Comparison of ENCODE assay signal across 12 cellular contexts in the genomic region with DNA sequence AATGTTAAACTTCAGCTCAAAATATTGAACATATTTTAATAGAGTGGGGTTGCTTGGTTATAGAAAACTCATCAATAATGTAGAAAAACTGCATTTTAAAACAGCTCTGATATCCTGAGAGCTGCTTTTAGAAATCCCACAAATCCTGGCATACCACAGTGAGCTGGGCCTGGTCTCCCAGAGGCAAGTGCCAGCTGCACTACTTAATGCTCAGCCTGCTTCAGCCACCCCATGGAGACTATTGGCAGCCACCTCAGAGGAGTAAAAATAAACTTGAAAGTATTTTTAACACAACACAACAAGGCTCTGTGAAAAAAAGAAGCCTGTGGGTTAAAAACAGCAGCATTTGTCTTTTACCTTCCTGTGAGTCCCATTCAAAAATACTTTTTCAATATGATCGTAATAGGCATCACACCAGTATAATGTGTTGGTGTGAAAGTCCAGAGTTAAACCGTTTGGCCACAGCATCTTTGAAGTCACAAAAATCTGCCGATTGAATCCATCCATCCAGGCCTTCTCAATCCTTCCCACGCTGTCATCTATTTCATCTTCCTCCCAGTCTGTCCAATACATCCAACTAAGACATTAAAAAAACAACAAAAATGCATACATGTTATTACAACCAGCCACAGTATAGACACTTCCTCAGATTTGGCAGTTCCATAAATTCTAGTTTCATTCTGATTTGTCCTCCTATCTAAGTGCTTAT.
A peak's percentile ranks its signal among the peaks of the same experiment; 100 is the strongest.
DNase-seq lines count a peak whose midpoint lies in the region; ATAC-seq lines count a peak whose summit lies in the region.
"Had no signal": no experiment of that assay in that cellular context is flagged by ENCODE, and none has a peak within 500 bp of the region (broad histone marks: within the 10 kb centered on the region; RNA-seq: fewer than 3 reads in every experiment).

No MANE protein-coding gene starts in this region.

- H3K36me3 ChIP-seq in GM23248 (ENCODE audit: low read depth), result no peaks in the 10 kb centered on the region
- H3K36me3 ChIP-seq: adrenal gland had no signal

- WGBS in GM23248 (ENCODE audit: low coverage in 1 of 2, low lambda C conversion rate in 2 of 2, missing lambda C conversion rate in 2 of 2), 2 experiments, result 64 to 67% methylated on average over 4 of the region's 4 CpGs

- H3K4me3 Mint-ChIP-seq in activated T-cell treated with anti-CD3 and anti-CD28 coated beads, Interleukin-2, amount 50 U/mL, for 24 hours, result no peak overlapping the region
- H3K4me3 Mint-ChIP-seq: immature natural killer cell; neural crest cell; stimulated activated naive CD8-positive, alpha-beta T cell treated with anti-CD3 and anti-CD28 coated beads, Interleukin-15, amount 100 ng/mL, for 72 hours had no signal

- in situ Hi-C loops in GM23248 (cut with MboI), result no loop called here

- H3K27ac ChIP-seq in GM23248, result no peak overlapping the region
- H3K27ac ChIP-seq in angular gyrus (ENCODE audit: low read depth, low read length), result peak overlapping the region; percentile 35
- H3K27ac ChIP-seq: adrenal gland had no signal

- peaks cover 7% of the 10 kb centered on the region for H3K4me1 ChIP-seq in GM23248 (ENCODE audit: insufficient read depth)
- H3K4me1 ChIP-seq: adrenal gland had no signal

- ATAC-seq in HG03457 (IDR thresholded peaks at IDR 0.05; ENCODE audit: unreplicated experiment), result no peak
- ATAC-seq: stimulated activated naive CD8-positive, alpha-beta T cell treated with anti-CD3 and anti-CD28 coated beads, Interleukin-15, amount 100 ng/mL, for 72 hours had no signal

- H3K9me3 Mint-ChIP-seq in activated T-cell treated with anti-CD3 and anti-CD28 coated beads, Interleukin-2, amount 50 U/mL, for 24 hours, result peaks cover 4% of the 10 kb centered on the region
- H3K9me3 Mint-ChIP-seq: neural crest cell; stimulated activated naive CD8-positive, alpha-beta T cell treated with anti-CD3 and anti-CD28 coated beads, Interleukin-15, amount 100 ng/mL, for 72 hours had no signal

- H3K79me2 ChIP-seq in GM23248 (ENCODE audit: insufficient read depth), result no peaks in the 10 kb centered on the region

- no peaks in the 10 kb centered on the region for H3K36me3 Mint-ChIP-seq in activated T-cell treated with anti-CD3 and anti-CD28 coated beads, Interleukin-2, amount 50 U/mL, for 24 hours (ENCODE audit: low read depth)
- H3K36me3 Mint-ChIP-seq: immature natural killer cell had no signal

- DNase-seq in GM23248 (no peak), cardiac septum (ENCODE audit: low spot score) (peak; percentile 76), pons (ENCODE audit: low spot score) (peak; percentile 76), islet precursor cell (no peak)
- no peak for DNase-seq in activated naive CD4-positive, alpha-beta T cell (lab: John Stamatoyannopoulos, UW)
- no peak for DNase-seq in activated T-cell treated with anti-CD3 and anti-CD28 coated beads, Interleukin-2, amount 50 U/mL, for 24 hours
- DNase-seq: immature natural killer cell; stimulated activated naive CD8-positive, alpha-beta T cell treated with anti-CD3 and anti-CD28 coated beads, Interleukin-15, amount 100 ng/mL, for 72 hours had no signal

- no peak overlapping the region for H3K9ac ChIP-seq in GM23248

- no peaks in the 10 kb centered on the region for H3K27me3 Mint-ChIP-seq in activated T-cell treated with anti-CD3 and anti-CD28 coated beads, Interleukin-2, amount 50 U/mL, for 24 hours
- H3K27me3 Mint-ChIP-seq: stimulated activated naive CD8-positive, alpha-beta T cell treated with anti-CD3 and anti-CD28 coated beads, Interleukin-15, amount 100 ng/mL, for 72 hours had no signal

- H3K27ac Mint-ChIP-seq in activated T-cell treated with anti-CD3 and anti-CD28 coated beads, Interleukin-2, amount 50 U/mL, for 24 hours, result no peak overlapping the region
- H3K27ac Mint-ChIP-seq: immature natural killer cell; stimulated activated naive CD8-positive, alpha-beta T cell treated with anti-CD3 and anti-CD28 coated beads, Interleukin-15, amount 100 ng/mL, for 72 hours had no signal

- no peak overlapping the region for H3K4me3 ChIP-seq in GM23248
- H3K4me3 ChIP-seq: adrenal gland had no signal

- H3K4me1 Mint-ChIP-seq in activated T-cell treated with anti-CD3 and anti-CD28 coated beads, Interleukin-2, amount 50 U/mL, for 24 hours (ENCODE audit: low read depth), result no peaks in the 10 kb centered on the region
- H3K4me1 Mint-ChIP-seq: immature natural killer cell; neural crest cell; stimulated activated naive CD8-positive, alpha-beta T cell treated with anti-CD3 and anti-CD28 coated beads, Interleukin-15, amount 100 ng/mL, for 72 hours had no signal

- no peaks in the 10 kb centered on the region for H3K9me2 ChIP-seq in GM23248 (ENCODE audit: insufficient read depth)

- 0 out of 2 replicates have a peak overlapping the region, but pooled peaks have one; percentile 13 for H2AFZ ChIP-seq in GM23248

- no peaks in the 10 kb centered on the region for H3K9me3 ChIP-seq in GM23248 (ENCODE audit: low read depth)

- H3K27me3 ChIP-seq in GM23248 (replicated peaks; ENCODE audit: insufficient read depth), result no peaks in the 10 kb centered on the region
- H3K27me3 ChIP-seq: adrenal gland had no signal

- H3K4me2 ChIP-seq in GM23248 (ENCODE audit: unreplicated experiment), result no peak overlapping the region

- peaks cover 5% of the 10 kb centered on the region; the same call in 1 of the 2 replicates for H3F3A ChIP-seq in GM23248 (ENCODE audit: insufficient read depth)

- intact Hi-C loops in cardiac septum (cut with DNase I), result loop anchor here (10.0 kb wide), 1 partner anchor 189 kb away; no protein-coding TSS in a partner anchor

- no peaks in the 10 kb centered on the region for H4K20me1 ChIP-seq in GM23248 (ENCODE audit: insufficient read depth)

Comparison
In these comparisons a context has a peak if more than half of its experiments do, and no peak if none do; other contexts are left out.
1. DNase-seq: peak in cardiac septum (single experiment) and pons (single experiment); none in GM23248 (single experiment), activated naive CD4-positive, alpha-beta T cell (0 of 4), islet precursor cell (single experiment) and activated T-cell treated with anti-CD3 and anti-CD28 coated beads, Interleukin-2, amount 50 U/mL, for 24 hours (single experiment).